ENCODE assay signal across 8 cellular contexts in genomic region chr16:67192781-67193260, GRCh38. TPM values are rescaled to one million over a fixed set of nuclear protein-coding genes. Genes with fewer than 3 reads are reported as not detected.
A peak's percentile ranks its signal among the peaks of the same experiment; 100 is the strongest.
DNase-seq lines count a peak whose midpoint lies in the region; ATAC-seq and TF ChIP-seq lines count a peak whose summit lies in the region.

No MANE protein-coding gene starts in this region.

- no peak for TF ChIP-seq POLR2A in adrenal gland (IDR thresholded peaks at IDR 0.05)
- TF ChIP-seq POLR2A in tibial nerve (IDR thresholded peaks at IDR 0.05), result no peak

- H3K27me3 ChIP-seq in adrenal gland, result no peaks in the 10 kb centered on the region
- H3K27me3 ChIP-seq in liver (ENCODE audit: control insufficient read depth in 4 of 4, insufficient read depth in 4 of 4, low read length in 3 of 4), result no peaks in the 10 kb centered on the region
- H3K27me3 ChIP-seq in tibial nerve, result no peaks in the 10 kb centered on the region

- peaks cover 55% of the 10 kb centered on the region for H3K36me3 Mint-ChIP-seq in activated T-cell treated with anti-CD3 and anti-CD28 coated beads, Interleukin-2, amount 50 U/mL, for 24 hours (ENCODE audit: low read depth)

- H3K27ac ChIP-seq in adrenal gland (peak overlapping the region in 3 of 5 donors; percentile 60 to 87 (median 75)), liver (ENCODE audit: low read depth in 1 of 2, low read length in 2 of 2) (peak overlapping the region in 1 of 2 donors; percentile 33), tibial nerve (peak overlapping the region; percentile 40 to 85 (median 72))

- H3K4me3 Mint-ChIP-seq in activated T-cell treated with anti-CD3 and anti-CD28 coated beads, Interleukin-2, amount 50 U/mL, for 24 hours, result peak overlapping the region; percentile 95

- H3K4me3 ChIP-seq in adrenal gland, result peak overlapping the region; percentile 31 to 98 (median 89)
- H3K4me3 ChIP-seq in liver (ENCODE audit: low read depth in 1 of 3, low read length in 3 of 3), result peak overlapping the region; percentile 88 to 97 (median 92)
- peak overlapping the region; percentile 78 to 100 (median 92) for H3K4me3 ChIP-seq in tibial nerve

- TF ChIP-seq EP300 in tibial nerve (IDR thresholded peaks at IDR 0.05), result no peak

- H3K27me3 Mint-ChIP-seq in activated T-cell treated with anti-CD3 and anti-CD28 coated beads, Interleukin-2, amount 50 U/mL, for 24 hours, result no peaks in the 10 kb centered on the region

- no peaks in the 10 kb centered on the region for H3K9me3 Mint-ChIP-seq in activated T-cell treated with anti-CD3 and anti-CD28 coated beads, Interleukin-2, amount 50 U/mL, for 24 hours

- WGBS in adrenal gland, 4 donors, result 6 to 25% (median 21%) methylated on average over 6 to 16 of the region's 16 CpGs; no CpG with 5 or more reads in 1 of the 4 donors
- WGBS in liver, result 28% methylated on average over 16 of the region's 16 CpGs
- WGBS in tibial nerve, 2 donors, result 34 to 36% methylated on average over 16 of the region's 16 CpGs

- peak overlapping the region; percentile 90 to 96 for H3K9ac ChIP-seq in liver (ENCODE audit: low read depth in 1 of 2, low read length in 2 of 2)

- H3K9me3 ChIP-seq in adrenal gland (replicated peaks in 1 of 3) (no peaks in the 10 kb centered on the region), liver (ENCODE audit: control insufficient read depth in 4 of 4, low read length in 3 of 4) (no peaks in the 10 kb centered on the region), tibial nerve (no peaks in the 10 kb centered on the region)

- H3K27ac Mint-ChIP-seq in activated T-cell treated with anti-CD3 and anti-CD28 coated beads, Interleukin-2, amount 50 U/mL, for 24 hours, result peak overlapping the region; percentile 94

- no peak for ATAC-seq in HG03442 (IDR thresholded peaks at IDR 0.05; ENCODE audit: unreplicated experiment)

- no peak for TF ChIP-seq CTCF in adrenal gland (IDR thresholded peaks at IDR 0.05)
- TF ChIP-seq CTCF in liver (IDR thresholded peaks at IDR 0.05; ENCODE audit: low read depth, low read length, missing input control), result no peak
- TF ChIP-seq CTCF in tibial nerve (IDR thresholded peaks at IDR 0.05), result no peak

- peaks cover 11 to 29% of the 10 kb centered on the region in 2 donors for H3K4me1 ChIP-seq in adrenal gland (replicated peaks in 1 of 2)
- H3K4me1 ChIP-seq in liver (ENCODE audit: control insufficient read depth in 4 of 4, insufficient read depth in 4 of 4, low read length in 3 of 4), result peaks cover 8 to 26% (median 22%) of the 10 kb centered on the region in 4 donors
- H3K4me1 ChIP-seq in tibial nerve, result peaks cover 0 to 48% (median 17%) of the 10 kb centered on the region in 4 donors

- H3K36me3 ChIP-seq in adrenal gland (replicated peaks in 1 of 2) (peaks cover 0 to 44% of the 10 kb centered on the region in 2 donors), liver (ENCODE audit: control insufficient read depth in 4 of 4, insufficient read depth in 3 of 4, low read depth in 1 of 4, low read length in 3 of 4) (peaks cover 11 to 37% (median 26%) of the 10 kb centered on the region in 4 donors), tibial nerve (peaks cover 2 to 40% (median 27%) of the 10 kb centered on the region in 3 donors)

- no peak for DNase-seq in activated T-cell treated with anti-CD3 and anti-CD28 coated beads, Interleukin-2, amount 50 U/mL, for 24 hours
- DNase-seq in activated T-cell treated with anti-CD3 and anti-CD28 coated beads, Interleukin-2, amount 50 U/mL, for 48 hours, result no peak
- DNase-seq in adrenal gland (no peak), tibial nerve (ENCODE audit: low spot score in 2 of 2) (no peak), NCI-H2081 treated with DMSO at 0.1 percent for 48 hours (lab: John Stamatoyannopoulos, UW) (no peak), posterior cingulate gyrus (no peak)

- TF ChIP-seq RAD21 in liver (IDR thresholded peaks at IDR 0.05), result no peak

- intact Hi-C loops in adrenal gland (cut with DNase I) (no loop called here), posterior cingulate gyrus (cut with DNase I) (loop anchor here (1.0 kb wide), 1 partner anchor 34 kb away; the partner anchor contains the start of gene TMEM208)

- peaks cover 52% of the 10 kb centered on the region for H3K4me1 Mint-ChIP-seq in activated T-cell treated with anti-CD3 and anti-CD28 coated beads, Interleukin-2, amount 50 U/mL, for 24 hours (ENCODE audit: low read depth)

TF ChIP-seq in liver, 16 proteins besides CTCF, POLR2A, EP300 and RAD21:
- TF ChIP-seq MAX (IDR thresholded peaks at IDR 0.05) (no peak), HNF4G (IDR thresholded peaks at IDR 0.05) (no peak), HNF4A (conservative IDR thresholded peaks at IDR 0.05) (no peak), NR2F2 (IDR thresholded peaks at IDR 0.05) (no peak), RXRA (IDR thresholded peaks at IDR 0.05) (no peak), FOXA2 (IDR thresholded peaks at IDR 0.05) (no peak), ZBTB33 (IDR thresholded peaks at IDR 0.05) (no peak), JUND (IDR thresholded peaks at IDR 0.05) (no peak)

RNA-seq across cellular contexts. Expression of gene E2F4, which starts 0.9 kb away (rescaled TPM):
- total RNA-seq in adrenal gland (100 to 1,000 TPM in 1 of 8 donors, 10 to 100 TPM in 7; 48.2 to 122 (median 70.4) TPM), liver (100 to 1,000 TPM in 1 of 2 donors, 10 to 100 TPM in 1; 39.2 to 107 TPM), tibial nerve (100 to 1,000 TPM in 2 of 4 donors, 10 to 100 TPM in 2; 60.1 to 119 (median 99.8) TPM)
- polyA plus RNA-seq in adrenal gland (10 to 100 TPM; 44.4 to 81.0 (median 77.3) TPM), liver (10 to 100 TPM; 18.1 to 20.7 TPM)

RNA-seq across cellular contexts. Expression of gene EXOC3L1, which starts 2.9 kb away (rescaled TPM):
- total RNA-seq in adrenal gland (10 to 100 TPM in 5 of 8 donors, 1 to 10 TPM in 3; 3.2 to 27.2 (median 11.8) TPM), liver (1 to 10 TPM; 2.2 to 3.3 TPM), tibial nerve (1 to 10 TPM in 3 of 4 donors, under 1 TPM in 1; 0.66 to 3.9 (median 2.6) TPM)
- polyA plus RNA-seq in adrenal gland (10 to 100 TPM in 2 of 3 donors, under 1 TPM in 1; 0.71 to 26.7 (median 19.9) TPM), liver (1 to 10 TPM; 1.1 to 3.7 TPM)

RNA-seq across cellular contexts. Expression of gene ELMO3, which starts 6.1 kb away (rescaled TPM):
- 1 to 10 TPM in 7 of 8 donors, under 1 TPM in 1; 0.66 to 5.4 (median 1.8) TPM for total RNA-seq in adrenal gland
- polyA plus RNA-seq in adrenal gland, result 1 to 10 TPM in 2 of 3 donors, under 1 TPM in 1; 0.18 to 7.0 (median 4.6) TPM
- total RNA-seq in liver, result 1 to 10 TPM; 3.8 TPM
- polyA plus RNA-seq in liver, result 1 to 10 TPM; 1.7 to 2.5 TPM
- 10 to 100 TPM in 1 of 4 donors, 1 to 10 TPM in 3; 2.4 to 14.4 (median 4.4) TPM for total RNA-seq in tibial nerve

RNA-seq across cellular contexts. Expression of gene MATCAP1, which starts 9.1 kb away (rescaled TPM):
- total RNA-seq in adrenal gland (100 to 1,000 TPM in 1 of 8 donors, 10 to 100 TPM in 7; 17.1 to 107 (median 49.8) TPM), liver (1 to 10 TPM; 2.7 to 4.8 TPM), tibial nerve (10 to 100 TPM; 13.6 to 42.9 (median 18.9) TPM)
- polyA plus RNA-seq in adrenal gland (100 to 1,000 TPM in 2 of 3 donors, 10 to 100 TPM in 1; 12.6 to 237 (median 112) TPM), liver (1 to 10 TPM; 1.5 to 3.8 TPM)

RNA-seq across cellular contexts. Expression of gene NOL3, which starts 22.5 kb away (rescaled TPM):
- total RNA-seq in adrenal gland (100 to 1,000 TPM in 5 of 8 donors, 10 to 100 TPM in 3; 43.1 to 162 (median 110) TPM), liver (1 to 10 TPM; 3.0 to 9.9 TPM), tibial nerve (10 to 100 TPM; 55.5 to 95.4 (median 76.6) TPM)
- polyA plus RNA-seq in adrenal gland (100 to 1,000 TPM in 2 of 3 donors, 10 to 100 TPM in 1; 58.3 to 168 (median 150) TPM), liver (10 to 100 TPM; 11.4 to 18.0 TPM)
